In the genomic region with DNA sequence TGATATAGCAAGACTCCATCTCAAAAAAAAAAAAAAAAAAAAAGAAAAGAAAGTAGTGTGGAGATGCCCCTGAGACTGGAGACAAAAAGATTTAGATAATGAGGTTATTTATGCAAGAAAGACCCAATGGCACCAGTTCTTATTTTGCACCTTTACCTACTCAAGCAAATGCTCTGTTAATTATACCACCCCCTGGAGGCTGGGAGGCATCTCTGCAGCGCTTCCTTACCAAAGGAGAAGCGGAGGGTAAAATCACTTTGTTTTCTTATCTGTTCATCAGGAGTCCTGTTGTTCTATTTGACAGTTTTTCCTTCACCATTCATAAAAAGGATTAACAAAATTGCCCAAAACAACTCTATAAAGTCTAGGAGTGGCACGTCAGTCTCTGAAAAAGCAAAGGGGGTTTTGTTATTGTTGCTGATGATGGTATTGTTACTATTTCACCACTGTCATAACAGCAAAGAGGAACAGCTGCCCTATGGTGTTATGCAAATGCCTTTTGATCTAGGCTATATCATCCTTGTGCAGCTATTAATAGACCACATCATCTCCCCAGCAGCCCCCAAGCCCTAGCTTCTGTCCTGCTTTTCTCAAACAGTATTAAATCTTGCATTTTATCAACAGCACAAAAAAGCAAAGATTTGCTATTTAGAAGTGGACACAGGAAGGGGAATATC, we compare ENCODE assay signal across 15 cellular contexts.
DNase-seq lines count a peak whose midpoint lies in the region; ATAC-seq, FAIRE-seq and TF ChIP-seq lines count a peak whose summit lies in the region.
"Had no signal": no experiment of that assay in that cellular context is flagged by ENCODE, and none has a peak within 500 bp of the region (broad histone marks: within the 10 kb centered on the region; RNA-seq: fewer than 3 reads in every experiment).

No MANE protein-coding gene starts in this region.

- H2AFZ ChIP-seq in GM12878 (ENCODE audit: control insufficient read depth, low read depth, low read length): no peak overlapping the region

- intact Hi-C loops in GM12878 (cut with micrococcal nuclease; ENCODE audit: unreplicated experiment): no loop called here

- TF ChIP-seq RAD21 in GM12878 (IDR thresholded peaks at IDR 0.05; ENCODE audit: insufficient read depth, low read depth, low read length): 0 out of 2 replicates have a peak, but pooled peaks have one; percentile 5

- RAD21 ChIA-PET in GM12878 (lab: Charles Lee; ENCODE audit: unreplicated experiment): interaction anchor here (2.0 to 5.3 kb wide), 2 partner anchors 13 to 47 kb away, joined by 6 to 26 read pairs; no protein-coding TSS in a partner anchor

- H3K9me3 ChIP-seq in GM12878 (replicated peaks; ENCODE audit: control insufficient read depth, insufficient read depth, low read length): no peaks in the 10 kb centered on the region
- no peaks in the 10 kb centered on the region for H3K9me3 ChIP-seq in effector memory CD4-positive, alpha-beta T cell (ENCODE audit: control insufficient read depth, low read length)

- 98% methylated on average over 3 of the region's 3 CpGs for WGBS in GM12878 (ENCODE audit: insufficient coverage, insufficient replicate concordance, low lambda C conversion rate, missing lambda C conversion rate)

- peak; percentile 29 for TF ChIP-seq CTCF in GM12864 (IDR thresholded peaks at IDR 0.05; ENCODE audit: low read depth, low read length, missing control alignments)
- peak; percentile 40; the same call in 1 of the 2 replicates for TF ChIP-seq CTCF in HFFc6 (IDR thresholded peaks at IDR 0.05)
- TF ChIP-seq CTCF in GM12878 (IDR thresholded peaks at IDR 0.05 in 2 of 3, conservative IDR thresholded peaks at IDR 0.05 in 1 of 3; ENCODE audit: control insufficient read depth in 2 of 3, extremely low read depth in 1 of 3, insufficient read depth in 1 of 3, low read depth in 3 of 3, low read length in 3 of 3): 0 out of 6 replicates have a peak, but pooled peaks of 1 of the 3 experiments have one; percentile 18
- TF ChIP-seq CTCF in neural crest cell (conservative IDR thresholded peaks at IDR 0.05): peak; percentile 27

- CTCF ChIA-PET in GM12878 (lab: Yijun Ruan, JAX): interaction anchor here (0.6 to 4.6 kb wide), 6 partner anchors 11 to 104 kb away, joined by 3 to 18 read pairs (median 4); no protein-coding TSS in a partner anchor

- no peak overlapping the region for H3K4me2 ChIP-seq in GM12878 (ENCODE audit: control insufficient read depth, insufficient read depth)

- H3K27ac Mint-ChIP-seq in HFFc6: no peak overlapping the region
- H3K27ac Mint-ChIP-seq in neural crest cell (ENCODE audit: unreplicated experiment): no peak overlapping the region
- H3K27ac Mint-ChIP-seq: activated CD4-positive, alpha-beta T cell treated with anti-CD3 and anti-CD28 coated beads, Interleukin-2, amount 10 ng/mL, durations not matched to agents 7 days and 5 days; activated T-helper 17 cell treated with anti-CD3 and anti-CD28 coated beads, Interleukin-2, amount 50 U/mL, for 72 hours had no signal

- in situ Hi-C loops in GM12878 (cut with MboI): no loop called here

- no TSS peak for BruUV-seq in GM12878 (replicated peaks; lab: Mats Ljungman, UMichigan)

- POLR2A ChIA-PET in GM12878 (lab: Charles Lee): interaction anchor here (0.5 to 1.1 kb wide), 3 partner anchors 13 to 117 kb away, joined by 3 to 6 read pairs (median 3); no protein-coding TSS in a partner anchor

- SMC1A ChIA-PET in GM12878 (lab: Charles Lee; ENCODE audit: uncharacterized antibody, unreplicated experiment): interaction anchor here (1.5 to 3.5 kb wide), 4 partner anchors 8 to 175 kb away, joined by 3 to 17 read pairs (median 4); no protein-coding TSS in a partner anchor

- no peaks in the 10 kb centered on the region for H3K79me2 ChIP-seq in GM12878 (ENCODE audit: control insufficient read depth, insufficient read depth, low read length)

- no peak overlapping the region for H3K27ac ChIP-seq in GM12878 (ENCODE audit: control insufficient read depth, insufficient read depth)
- no peak overlapping the region for H3K27ac ChIP-seq in effector memory CD4-positive, alpha-beta T cell (ENCODE audit: insufficient read depth, low read length, poor library complexity, severe bottlenecking)
- H3K27ac ChIP-seq: epithelial cell of prostate had no signal

- no peaks in the 10 kb centered on the region for H3K36me3 ChIP-seq in GM12878 (ENCODE audit: control insufficient read depth in 2 of 2, insufficient read depth in 2 of 2, low read length in 1 of 2)
- H3K36me3 ChIP-seq in effector memory CD4-positive, alpha-beta T cell (ENCODE audit: control insufficient read depth, insufficient read depth, low read length): no peaks in the 10 kb centered on the region

- H3K4me1 Mint-ChIP-seq in HFFc6 (ENCODE audit: low read depth) (peaks cover 17% of the 10 kb centered on the region), neural crest cell (peaks cover 19% of the 10 kb centered on the region)

- H3K36me3 Mint-ChIP-seq in HFFc6 (ENCODE audit: low read depth) (no peaks in the 10 kb centered on the region; the same call in 1 of the 2 replicates), neural crest cell (ENCODE audit: low read depth) (no peaks in the 10 kb centered on the region)

- H3K27me3 ChIP-seq in GM12878 (replicated peaks in 1 of 2; ENCODE audit: control insufficient read depth in 2 of 2, insufficient read depth in 2 of 2, low read length in 1 of 2): no peaks in the 10 kb centered on the region
- no peaks in the 10 kb centered on the region for H3K27me3 ChIP-seq in effector memory CD4-positive, alpha-beta T cell (replicated peaks; ENCODE audit: control insufficient read depth, insufficient read depth, low read length, poor library complexity, severe bottlenecking)

- ATAC-seq in GM12878 (no peak), HG02588 (IDR thresholded peaks at IDR 0.05; ENCODE audit: unreplicated experiment) (no peak)
- ATAC-seq: activated T-helper 17 cell treated with anti-CD3 and anti-CD28 coated beads, Interleukin-2, amount 50 U/mL, for 72 hours had no signal

- no peaks in the 10 kb centered on the region for H3K27me3 Mint-ChIP-seq in HFFc6 (ENCODE audit: insufficient read depth)
- no peaks in the 10 kb centered on the region for H3K27me3 Mint-ChIP-seq in neural crest cell (ENCODE audit: low read depth)

- H3K4me3 ChIP-seq in GM12864 (ENCODE audit: low read depth, low read length) (no peak overlapping the region), GM12878 (no peak overlapping the region)
- no peak overlapping the region for H3K4me3 ChIP-seq in effector memory CD4-positive, alpha-beta T cell (ENCODE audit: insufficient read depth, low read depth, low read length, poor library complexity, severe bottlenecking)
- H3K4me3 ChIP-seq: lung had no signal

- FAIRE-seq in GM12878 (lab: Jason Lieb, UNC): no peak
- FAIRE-seq: bronchial epithelial cell, H54 had no signal

- H3K9ac ChIP-seq in GM12878 (ENCODE audit: control insufficient read depth, insufficient read depth, low read length): no peak overlapping the region

- H3K4me3 Mint-ChIP-seq in HFFc6 (no peak overlapping the region), neural crest cell (no peak overlapping the region)
- H3K4me3 Mint-ChIP-seq: activated CD4-positive, alpha-beta T cell treated with anti-CD3 and anti-CD28 coated beads, Interleukin-2, amount 10 ng/mL, durations not matched to agents 7 days and 5 days; activated T-helper 17 cell treated with anti-CD3 and anti-CD28 coated beads, Interleukin-2, amount 50 U/mL, for 72 hours had no signal

- no peak for TF ChIP-seq POLR2A in GM12878 (IDR thresholded peaks at IDR 0.05; ENCODE audit: low read depth, low read length)

- DNase-seq in GM12864 (ENCODE audit: low read depth) (no peak), HFFc6 (no peak), GM12878 (ENCODE audit: low read depth, low spot score) (no peak), neural crest cell (ENCODE audit: low read depth, low spot score) (no peak), SHP77 (lab: John Stamatoyannopoulos, UW) (no peak)
- DNase-seq in effector memory CD4-positive, alpha-beta T cell: no peak
- DNase-seq: activated CD4-positive, alpha-beta T cell treated with anti-CD3 and anti-CD28 coated beads, Interleukin-2, amount 10 ng/mL, durations not matched to agents 7 days and 5 days; NCI-H1694; NCI-H526 treated with DMSO at 0.1 percent for 48 hours had no signal

- H4K20me1 ChIP-seq in GM12878 (ENCODE audit: control insufficient read depth, insufficient read depth): no peaks in the 10 kb centered on the region

- peaks cover 29% of the 10 kb centered on the region for H3K4me1 ChIP-seq in GM12878 (ENCODE audit: control insufficient read depth, insufficient read depth, low read length)
- H3K4me1 ChIP-seq in effector memory CD4-positive, alpha-beta T cell (ENCODE audit: control insufficient read depth, insufficient read depth, low read length, poor library complexity, severe bottlenecking): no peaks in the 10 kb centered on the region

- no peaks in the 10 kb centered on the region for H3K9me3 Mint-ChIP-seq in HFFc6
- H3K9me3 Mint-ChIP-seq in neural crest cell: peaks cover 3% of the 10 kb centered on the region
- H3K9me3 Mint-ChIP-seq: activated T-helper 17 cell treated with anti-CD3 and anti-CD28 coated beads, Interleukin-2, amount 50 U/mL, for 72 hours had no signal

- TF ChIP-seq EP300 in GM12878 (IDR thresholded peaks at IDR 0.05; ENCODE audit: borderline replicate concordance in 1 of 2, control insufficient read depth in 1 of 2, low read depth in 2 of 2, low read length in 2 of 2): no peak

TF ChIP-seq in GM12878, 131 proteins besides CTCF, POLR2A, EP300 and RAD21 (continues in another document):
- peak; percentile 14; the same call in 1 of the 2 replicates for TF ChIP-seq SPI1 (IDR thresholded peaks at IDR 0.05; ENCODE audit: borderline replicate concordance, insufficient read depth, low read depth, low read length)
